ENCODE assay signal across 9 cellular contexts in genomic region chr15:92693922-92694331, GRCh38. TPM values are rescaled to one million over a fixed set of nuclear protein-coding genes. Genes with fewer than 3 reads are reported as not detected.
DNase-seq lines count a peak whose midpoint lies in the region; ATAC-seq, FAIRE-seq and TF ChIP-seq lines count a peak whose summit lies in the region.
"Had no signal": no experiment of that assay in that cellular context is flagged by ENCODE, and none has a peak within 500 bp of the region (broad histone marks: within the 10 kb centered on the region; RNA-seq: fewer than 3 reads in every experiment).

No MANE protein-coding gene starts in this region.

- H3K4me1 ChIP-seq in A549 (no peaks in the 10 kb centered on the region), OCI-LY3 (ENCODE audit: low read length) (no peaks in the 10 kb centered on the region), ascending aorta (no peaks in the 10 kb centered on the region)

- no peaks in the 10 kb centered on the region for H4K20me1 ChIP-seq in OCI-LY3 (ENCODE audit: insufficient read depth, low read length)

- intact Hi-C loops in ascending aorta (cut with DNase I), result no loop called here

- no peaks in the 10 kb centered on the region for H3K79me2 ChIP-seq in OCI-LY3 (ENCODE audit: low read length)

- no peak overlapping the region for H2AFZ ChIP-seq in OCI-LY3 (ENCODE audit: low read depth, low read length)

- ATAC-seq in A549, result peak; percentile 95 to 99
- no peak for ATAC-seq in HG02588 (IDR thresholded peaks at IDR 0.05; ENCODE audit: unreplicated experiment)

- H3K27me3 ChIP-seq in OCI-LY3 (ENCODE audit: low read depth, low read length) (peaks cover 46% of the 10 kb centered on the region), ascending aorta (no peaks in the 10 kb centered on the region)

- CTCF ChIA-PET in A549 (lab: Yijun Ruan, JAX), result interaction anchor here (1.0 to 5.5 kb wide), 6 partner anchors 11 to 597 kb away, joined by 3 to 30 read pairs (median 4); no protein-coding TSS in a partner anchor

- WGBS in A549 (ENCODE audit: missing lambda C conversion rate), result 20% methylated on average over 3 of the region's 3 CpGs

- peak; percentile 36 to 70; a peak in 4 of 5 replicates for TF ChIP-seq RAD21 in A549 (conservative IDR thresholded peaks at IDR 0.05 in 1 of 2, IDR thresholded peaks at IDR 0.05 in 1 of 2)

- peaks cover 12% of the 10 kb centered on the region; the same call in 2 of the 3 replicates for H3K9me3 ChIP-seq in A549
- no peaks in the 10 kb centered on the region for H3K9me3 ChIP-seq in OCI-LY3 (ENCODE audit: insufficient read depth, low read length)
- H3K9me3 ChIP-seq in ascending aorta, result no peaks in the 10 kb centered on the region

- no peaks in the 10 kb centered on the region for H3K36me3 ChIP-seq in OCI-LY3 (replicated peaks; ENCODE audit: low read depth, low read length)
- H3K36me3 ChIP-seq in ascending aorta, result no peaks in the 10 kb centered on the region

- peak; percentile 73 for FAIRE-seq in A549 (lab: Jason Lieb, UNC)

- DNase-seq in A549 (ENCODE audit: low read depth in 1 of 2, low spot score in 1 of 2), result peak; percentile 72 to 79
- no peak for DNase-seq in GM10266 (ENCODE audit: extremely low spot score)
- peak; percentile 35 for DNase-seq in fibroblast of villous mesenchyme (ENCODE audit: low read depth)
- DNase-seq in ascending aorta (ENCODE audit: low spot score in 2 of 2), result no peak
- DNase-seq in coronary artery (ENCODE audit: low spot score), result no peak
- DNase-seq in T-helper 2 cell, result no peak
- DNase-seq: activated CD4-positive, alpha-beta T cell treated with anti-CD3 and anti-CD28 coated beads, Interleukin-2, amount 10 ng/mL, durations not matched to agents 7 days and 5 days had no signal

- no peak for TF ChIP-seq POLR2A in A549 (IDR thresholded peaks at IDR 0.05; ENCODE audit: low read length)

- H3K4me2 ChIP-seq in A549, result no peak overlapping the region
- no peak overlapping the region for H3K4me2 ChIP-seq in OCI-LY3 (ENCODE audit: low read length)

- no peak for TF ChIP-seq EP300 in A549 (IDR thresholded peaks at IDR 0.05)

- H3K9ac ChIP-seq in OCI-LY3 (ENCODE audit: low read length), result no peak overlapping the region

- no peak overlapping the region for H3K27ac ChIP-seq in A549
- no peak overlapping the region for H3K27ac ChIP-seq in OCI-LY3 (ENCODE audit: low read length)
- no peak overlapping the region for H3K27ac ChIP-seq in ascending aorta
- no peak overlapping the region for H3K27ac ChIP-seq in coronary artery

- POLR2A ChIA-PET in A549 (lab: Yijun Ruan, JAX), result no interaction called here

- TF ChIP-seq CTCF in A549 (IDR thresholded peaks at IDR 0.05) (peak; percentile 45), GM10266 (IDR thresholded peaks at IDR 0.05; ENCODE audit: control insufficient read depth, insufficient read depth, low read depth, missing control alignments) (peak; percentile 23), OCI-LY3 (IDR thresholded peaks at IDR 0.05; ENCODE audit: low read depth, low read length) (peak; percentile 40; the same call in 1 of the 2 replicates), fibroblast of villous mesenchyme (IDR thresholded peaks at IDR 0.05; ENCODE audit: insufficient read depth, low read depth, low read length) (peak; percentile 63), ascending aorta (IDR thresholded peaks at IDR 0.05) (peak in 1 of 3 experiments; percentile 15), coronary artery (IDR thresholded peaks at IDR 0.05) (no peak)

- H3K4me3 ChIP-seq in A549, result no peak overlapping the region
- H3K4me3 ChIP-seq in OCI-LY3 (ENCODE audit: low read length), result no peak overlapping the region
- H3K4me3 ChIP-seq in fibroblast of villous mesenchyme (ENCODE audit: low read depth, low read length), result no peak overlapping the region
- H3K4me3 ChIP-seq in ascending aorta, result no peak overlapping the region
- no peak overlapping the region for H3K4me3 ChIP-seq in coronary artery

TF ChIP-seq in A549, 52 proteins besides CTCF, POLR2A, EP300 and RAD21:
- TF ChIP-seq BHLHE40 (IDR thresholded peaks at IDR 0.05; ENCODE audit: low read depth, low read length) (no peak), SMC3 (IDR thresholded peaks at IDR 0.05) (peak; percentile 50; the same call in 2 of the 3 replicates), CBX2 (IDR thresholded peaks at IDR 0.05; ENCODE audit: borderline replicate concordance, low read depth) (no peak), HOXA7 (CRISPR knock-in tag; IDR thresholded peaks at IDR 0.05) (no peak)

RNA-seq across cellular contexts. Expression of gene FAM174B, which starts 38.4 kb away (rescaled TPM):
- polyA plus RNA-seq in A549 (2011; rRNA removed) (13.9 and 22.5 TPM in 2 replicates), A549 (2017; fragmentation: RNase III; extraction: RNeasy Plus Mini Kit Qiagen cat#74134 plus additional on column Dnase treatment) (4.6 to 5.9 TPM (median 5.2 TPM) in 3 replicates)
- 3.7 and 5.7 TPM in 2 replicates for polyA plus RNA-seq in A549 (2012; cell fraction: cytosol; rRNA removed)
- 3.1 and 3.9 TPM in 2 replicates for polyA plus RNA-seq in A549 (2012; cell fraction: nucleus; rRNA removed)
- 19.2 and 20.6 TPM in 2 replicates for polyA minus RNA-seq in A549 (2011; rRNA and poly(A)+ RNA removed)
- total RNA-seq in fibroblast of villous mesenchyme (0.97 and 3.9 TPM in 2 replicates), ascending aorta (5.2 TPM)

Comparison
In these comparisons a context has a peak if more than half of its experiments do, and no peak if none do; other contexts are left out.
1. DNase-seq: peak in A549 (2 of 2) and fibroblast of villous mesenchyme (single experiment); none in GM10266 (single experiment), ascending aorta (0 of 2), coronary artery (single experiment) and T-helper 2 cell (0 of 5).